ENCODE assay signal across 11 cellular contexts in the genomic region with DNA sequence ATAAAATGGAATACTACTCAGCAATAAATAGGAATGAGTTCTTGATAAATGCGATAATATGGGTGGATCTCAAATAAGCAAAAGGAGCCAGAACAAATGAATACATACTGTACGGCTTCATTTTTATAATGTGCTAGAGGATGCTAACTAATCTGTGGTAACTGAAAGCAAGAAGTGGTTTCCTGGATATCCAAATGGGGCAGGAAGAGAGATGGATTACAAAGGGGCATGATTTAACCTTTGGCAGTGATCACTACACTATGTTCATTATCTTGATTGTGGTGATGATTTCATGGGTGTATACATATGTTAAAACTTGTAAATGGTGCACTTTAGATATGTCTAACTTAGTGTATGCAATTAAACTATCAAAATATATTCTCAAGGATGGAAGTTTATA.
"Had no signal": no experiment of that assay in that cellular context is flagged by ENCODE, and none has a peak within 500 bp of the region (broad histone marks: within the 10 kb centered on the region; RNA-seq: fewer than 3 reads in every experiment).

No MANE protein-coding gene starts in this region.

- FAIRE-seq: H1, HepG2, K562 had no signal

- H3K9me3 Mint-ChIP-seq: GM23338, HFFc6 had no signal

- H3K4me3 Mint-ChIP-seq: GM23338, HFFc6, IgD-negative memory B cell had no signal

- H3K9me3 ChIP-seq: HAP-1 had no signal

- H3K27ac Mint-ChIP-seq: GM23338, HFFc6, IgD-negative memory B cell had no signal

- H3K4me3 ChIP-seq: GM23338, HAP-1, K562 had no signal

- H3K4me2 ChIP-seq: GM23338 had no signal

- ATAC-seq: GM23338, HCT116, HepG2, K562 had no signal

- H3K27me3 Mint-ChIP-seq: IgD-negative memory B cell had no signal

- DNase-seq: H7, HFFc6, KG1 had no signal

- H3K4me1 Mint-ChIP-seq: IgD-negative memory B cell had no signal

- H3K27ac ChIP-seq: HL-60 had no signal
